In the genomic region with DNA sequence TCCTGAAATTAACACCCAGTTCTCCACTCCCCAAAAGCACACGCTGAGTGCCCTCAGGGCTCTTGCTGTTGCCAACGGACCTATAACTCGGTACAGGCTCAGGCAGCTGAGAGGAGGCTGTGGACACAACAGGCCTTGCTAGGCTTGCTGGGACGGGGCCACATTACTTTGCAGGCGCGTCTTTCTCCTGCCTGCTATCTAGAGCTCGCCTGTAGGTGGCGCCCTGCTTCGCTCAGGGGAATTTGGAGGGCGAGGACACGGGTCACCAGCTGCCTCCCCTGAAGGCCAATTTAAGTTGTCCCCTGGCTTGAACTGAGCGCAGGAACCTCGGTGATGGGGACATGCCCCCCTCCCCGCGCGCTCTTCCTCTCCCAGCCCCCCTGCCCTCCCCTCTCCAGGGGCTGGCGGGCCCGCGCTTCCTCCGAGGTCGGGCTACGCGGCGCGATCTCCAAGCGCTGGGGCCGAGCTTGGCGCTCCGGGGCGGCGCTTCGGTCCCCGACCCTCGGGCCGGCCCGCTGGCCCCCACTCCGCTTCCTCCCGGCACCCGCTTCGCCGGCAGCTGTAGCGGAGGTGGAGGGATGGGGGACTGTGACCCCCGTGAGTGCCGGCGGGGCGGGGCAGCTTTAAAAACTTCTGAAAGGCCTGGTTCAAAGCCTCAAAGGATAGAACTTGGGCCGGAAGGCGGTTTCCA, we compare ENCODE assay signal across 8 cellular contexts. TPM values are rescaled to one million over a fixed set of nuclear protein-coding genes. Genes with fewer than 3 reads are reported as not detected.
DNase-seq lines count a peak whose midpoint lies in the region; ATAC-seq and TF ChIP-seq lines count a peak whose summit lies in the region.

No MANE protein-coding gene starts in this region.

- peaks cover 0 to 42% of the 10 kb centered on the region in 2 donors for H3K4me1 ChIP-seq in right atrium auricular region
- H3K4me1 ChIP-seq in psoas muscle = peaks cover 23% of the 10 kb centered on the region

- ATAC-seq in HG02588 (IDR thresholded peaks at IDR 0.05; ENCODE audit: unreplicated experiment) (peak; percentile 66), T-helper 17 cell (peak; percentile 89), psoas muscle (peak; percentile 77 to 86 (median 84))

- WGBS in psoas muscle, 3 donors = 0 to 1% (median 0%) methylated on average over 47 to 48 of the region's 48 CpGs

- peaks cover 18% of the 10 kb centered on the region for H3K4me1 Mint-ChIP-seq in T-helper 17 cell

- H3K27ac ChIP-seq in angular gyrus (ENCODE audit: low read depth, low read length) (peak overlapping the region; percentile 83), right atrium auricular region (peak overlapping the region; percentile 97 to 99), psoas muscle (peak overlapping the region; percentile 97)

- H3K4me3 Mint-ChIP-seq in T-helper 17 cell = peak overlapping the region; percentile 87

- peak; percentile 48 for DNase-seq in GDM1 (lab: John Stamatoyannopoulos, UW)
- peak; percentile 83 for DNase-seq in NCI-H1436 (lab: John Stamatoyannopoulos, UW)
- DNase-seq in T-helper 17 cell = peak; percentile 74 to 93 (median 77)
- peak; percentile 96 for DNase-seq in right atrium auricular region (ENCODE audit: low spot score)
- peak; percentile 95 to 97 for DNase-seq in psoas muscle
- peak; percentile 96 for DNase-seq in ureter (ENCODE audit: low spot score)

- H3K27me3 ChIP-seq in right atrium auricular region (no peaks in the 10 kb centered on the region), psoas muscle (ENCODE audit: insufficient read depth in 3 of 3, low read length in 2 of 3) (no peaks in the 10 kb centered on the region)

- peak overlapping the region; percentile 86 to 88 for H3K4me3 ChIP-seq in right atrium auricular region
- H3K4me3 ChIP-seq in psoas muscle = peak overlapping the region; percentile 79

- H3K9me3 ChIP-seq in T-helper 17 cell (ENCODE audit: control insufficient read depth, low read length, poor library complexity, severe bottlenecking) (no peaks in the 10 kb centered on the region), right atrium auricular region (no peaks in the 10 kb centered on the region), psoas muscle (no peaks in the 10 kb centered on the region)

- H3K36me3 ChIP-seq in right atrium auricular region (no peaks in the 10 kb centered on the region), psoas muscle (ENCODE audit: insufficient read depth in 1 of 2, low read depth in 1 of 2) (no peaks in the 10 kb centered on the region)

- H3K36me3 Mint-ChIP-seq in T-helper 17 cell (ENCODE audit: low read depth) = peaks cover 2% of the 10 kb centered on the region

- TF ChIP-seq CTCF in right atrium auricular region (IDR thresholded peaks at IDR 0.05) = peak; percentile 92 to 98
- peak; percentile 97 for TF ChIP-seq CTCF in psoas muscle (IDR thresholded peaks at IDR 0.05)

- H3K27ac Mint-ChIP-seq in T-helper 17 cell = no peak overlapping the region

- intact Hi-C loops in psoas muscle (cut with DNase I) = loop anchor here (1.0 to 10.0 kb wide), 10 partner anchors 37 to 1075 kb away; partner anchors contain the start of gene TM2D1 (in 1 of the 2)

- H3K27me3 Mint-ChIP-seq in T-helper 17 cell = peaks cover 40% of the 10 kb centered on the region

RNA-seq across cellular contexts. Expression of gene NFIA, which starts 32.4 kb away (rescaled TPM):
- total RNA-seq in T-helper 17 cell (1 to 10 TPM; 5.0 to 5.2 TPM), right atrium auricular region (10 to 100 TPM; 75.3 to 81.3 TPM), psoas muscle (10 to 100 TPM; 30.6 to 42.7 (median 42.3) TPM), ureter (132 TPM)
- polyA plus RNA-seq in psoas muscle = 10 to 100 TPM in 1 of 3 donors, 1 to 10 TPM in 2; 4.0 to 11.7 (median 4.2) TPM

Comparison
In these comparisons a context has a peak if more than half of its experiments do, and no peak if none do; other contexts are left out.
1. Peak in every context shown above with its lines: DNase-seq, ATAC-seq, H3K4me3 ChIP-seq and H3K27ac ChIP-seq.
2. RNA of gene NFIA, which starts 32.4 kb away (total RNA-seq): 132 TPM in ureter (single experiment), 75.3 to 81.3 TPM in right atrium auricular region and 30.6 to 42.7 TPM in psoas muscle; 5.0 to 5.2 TPM in T-helper 17 cell; every median in the first group is over 4 times any median in the second.